3 cellular contexts compared by ENCODE assay signal in the genomic region with DNA sequence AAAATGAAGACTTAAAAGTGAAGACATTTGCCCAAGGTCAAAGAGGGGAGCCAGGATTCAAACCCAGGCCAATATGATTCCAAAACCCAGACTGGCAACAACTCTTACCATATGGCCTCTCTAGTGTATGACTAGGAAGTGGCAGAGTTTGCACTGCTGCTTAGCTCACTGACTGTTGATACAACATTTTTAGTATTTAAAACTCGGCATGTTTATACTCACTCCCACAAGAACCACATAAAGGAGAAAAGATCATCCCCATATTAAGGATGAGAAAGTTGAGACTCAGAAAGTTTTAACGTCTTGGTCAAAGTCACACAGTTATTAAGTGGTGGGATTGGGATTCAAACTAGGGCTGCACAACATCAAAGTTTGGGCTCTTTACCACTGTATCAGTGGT.
TF ChIP-seq lines count a peak whose summit lies in the region.

No MANE protein-coding gene starts in this region.

TF ChIP-seq in SK-N-SH, 30 proteins besides CTCF, POLR2A, EP300 and RAD21 (continued from another document and continues in another):
- TF ChIP-seq, protein P1, sequence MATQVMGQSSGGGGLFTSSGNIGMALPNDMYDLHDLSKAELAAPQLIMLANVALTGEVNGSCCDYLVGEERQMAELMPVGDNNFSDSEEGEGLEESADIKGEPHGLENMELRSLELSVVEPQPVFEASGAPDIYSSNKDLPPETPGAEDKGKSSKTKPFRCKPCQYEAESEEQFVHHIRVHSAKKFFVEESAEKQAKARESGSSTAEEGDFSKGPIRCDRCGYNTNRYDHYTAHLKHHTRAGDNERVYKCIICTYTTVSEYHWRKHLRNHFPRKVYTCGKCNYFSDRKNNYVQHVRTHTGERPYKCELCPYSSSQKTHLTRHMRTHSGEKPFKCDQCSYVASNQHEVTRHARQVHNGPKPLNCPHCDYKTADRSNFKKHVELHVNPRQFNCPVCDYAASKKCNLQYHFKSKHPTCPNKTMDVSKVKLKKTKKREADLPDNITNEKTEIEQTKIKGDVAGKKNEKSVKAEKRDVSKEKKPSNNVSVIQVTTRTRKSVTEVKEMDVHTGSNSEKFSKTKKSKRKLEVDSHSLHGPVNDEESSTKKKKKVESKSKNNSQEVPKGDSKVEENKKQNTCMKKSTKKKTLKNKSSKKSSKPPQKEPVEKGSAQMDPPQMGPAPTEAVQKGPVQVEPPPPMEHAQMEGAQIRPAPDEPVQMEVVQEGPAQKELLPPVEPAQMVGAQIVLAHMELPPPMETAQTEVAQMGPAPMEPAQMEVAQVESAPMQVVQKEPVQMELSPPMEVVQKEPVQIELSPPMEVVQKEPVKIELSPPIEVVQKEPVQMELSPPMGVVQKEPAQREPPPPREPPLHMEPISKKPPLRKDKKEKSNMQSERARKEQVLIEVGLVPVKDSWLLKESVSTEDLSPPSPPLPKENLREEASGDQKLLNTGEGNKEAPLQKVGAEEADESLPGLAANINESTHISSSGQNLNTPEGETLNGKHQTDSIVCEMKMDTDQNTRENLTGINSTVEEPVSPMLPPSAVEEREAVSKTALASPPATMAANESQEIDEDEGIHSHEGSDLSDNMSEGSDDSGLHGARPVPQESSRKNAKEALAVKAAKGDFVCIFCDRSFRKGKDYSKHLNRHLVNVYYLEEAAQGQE (IDR thresholded peaks at IDR 0.05; ENCODE audit: low read depth, low read length) = no peak
- TF ChIP-seq JUND (IDR thresholded peaks at IDR 0.05) = no peak
- no peak for TF ChIP-seq SIN3A (IDR thresholded peaks at IDR 0.05; ENCODE audit: borderline replicate concordance, low read depth, low read length)
- no peak for TF ChIP-seq GATA2 (CRISPR knock-in tag; IDR thresholded peaks at IDR 0.05)
- TF ChIP-seq FOXJ3 (CRISPR knock-in tag; IDR thresholded peaks at IDR 0.05) = no peak
- no peak for TF ChIP-seq NRF1 (IDR thresholded peaks at IDR 0.05; ENCODE audit: low read depth, low read length)
- TF ChIP-seq RFX5 (IDR thresholded peaks at IDR 0.05; ENCODE audit: low read length) = no peak
- TF ChIP-seq POLR2AphosphoS5 (IDR thresholded peaks at IDR 0.05; ENCODE audit: low read depth, low read length) = no peak
- TF ChIP-seq YY1 (IDR thresholded peaks at IDR 0.05; ENCODE audit: low read depth) = no peak
- TF ChIP-seq CHD2 (IDR thresholded peaks at IDR 0.05; ENCODE audit: low read length, partially characterized antibody) = no peak
- TF ChIP-seq, protein P2, sequence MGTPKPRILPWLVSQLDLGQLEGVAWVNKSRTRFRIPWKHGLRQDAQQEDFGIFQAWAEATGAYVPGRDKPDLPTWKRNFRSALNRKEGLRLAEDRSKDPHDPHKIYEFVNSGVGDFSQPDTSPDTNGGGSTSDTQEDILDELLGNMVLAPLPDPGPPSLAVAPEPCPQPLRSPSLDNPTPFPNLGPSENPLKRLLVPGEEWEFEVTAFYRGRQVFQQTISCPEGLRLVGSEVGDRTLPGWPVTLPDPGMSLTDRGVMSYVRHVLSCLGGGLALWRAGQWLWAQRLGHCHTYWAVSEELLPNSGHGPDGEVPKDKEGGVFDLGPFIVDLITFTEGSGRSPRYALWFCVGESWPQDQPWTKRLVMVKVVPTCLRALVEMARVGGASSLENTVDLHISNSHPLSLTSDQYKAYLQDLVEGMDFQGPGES (IDR thresholded peaks at IDR 0.05; ENCODE audit: low read depth, low read length) = no peak
- no peak for TF ChIP-seq EZH2phosphoT487 (IDR thresholded peaks at IDR 0.05; ENCODE audit: borderline replicate concordance, low read depth)
- TF ChIP-seq, protein P3, sequence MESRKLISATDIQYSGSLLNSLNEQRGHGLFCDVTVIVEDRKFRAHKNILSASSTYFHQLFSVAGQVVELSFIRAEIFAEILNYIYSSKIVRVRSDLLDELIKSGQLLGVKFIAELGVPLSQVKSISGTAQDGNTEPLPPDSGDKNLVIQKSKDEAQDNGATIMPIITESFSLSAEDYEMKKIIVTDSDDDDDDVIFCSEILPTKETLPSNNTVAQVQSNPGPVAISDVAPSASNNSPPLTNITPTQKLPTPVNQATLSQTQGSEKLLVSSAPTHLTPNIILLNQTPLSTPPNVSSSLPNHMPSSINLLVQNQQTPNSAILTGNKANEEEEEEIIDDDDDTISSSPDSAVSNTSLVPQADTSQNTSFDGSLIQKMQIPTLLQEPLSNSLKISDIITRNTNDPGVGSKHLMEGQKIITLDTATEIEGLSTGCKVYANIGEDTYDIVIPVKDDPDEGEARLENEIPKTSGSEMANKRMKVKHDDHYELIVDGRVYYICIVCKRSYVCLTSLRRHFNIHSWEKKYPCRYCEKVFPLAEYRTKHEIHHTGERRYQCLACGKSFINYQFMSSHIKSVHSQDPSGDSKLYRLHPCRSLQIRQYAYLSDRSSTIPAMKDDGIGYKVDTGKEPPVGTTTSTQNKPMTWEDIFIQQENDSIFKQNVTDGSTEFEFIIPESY (IDR thresholded peaks at IDR 0.05; ENCODE audit: borderline replicate concordance, low read depth) = no peak

TF ChIP-seq in SK-N-SH treated with all-trans-retinoic acid at 6 μM for 48 hours, 23 proteins besides CTCF, POLR2A, EP300 and RAD21 (continued from another document and continues in another):
- TF ChIP-seq, protein P4, sequence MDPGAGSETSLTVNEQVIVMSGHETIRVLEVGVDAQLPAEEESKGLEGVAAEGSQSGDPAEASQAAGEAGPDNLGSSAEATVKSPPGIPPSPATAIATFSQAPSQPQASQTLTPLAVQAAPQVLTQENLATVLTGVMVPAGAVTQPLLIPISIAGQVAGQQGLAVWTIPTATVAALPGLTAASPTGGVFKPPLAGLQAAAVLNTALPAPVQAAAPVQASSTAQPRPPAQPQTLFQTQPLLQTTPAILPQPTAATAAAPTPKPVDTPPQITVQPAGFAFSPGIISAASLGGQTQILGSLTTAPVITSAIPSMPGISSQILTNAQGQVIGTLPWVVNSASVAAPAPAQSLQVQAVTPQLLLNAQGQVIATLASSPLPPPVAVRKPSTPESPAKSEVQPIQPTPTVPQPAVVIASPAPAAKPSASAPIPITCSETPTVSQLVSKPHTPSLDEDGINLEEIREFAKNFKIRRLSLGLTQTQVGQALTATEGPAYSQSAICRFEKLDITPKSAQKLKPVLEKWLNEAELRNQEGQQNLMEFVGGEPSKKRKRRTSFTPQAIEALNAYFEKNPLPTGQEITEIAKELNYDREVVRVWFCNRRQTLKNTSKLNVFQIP (CRISPR knock-in tag; IDR thresholded peaks at IDR 0.05; ENCODE audit: borderline replicate concordance, low read depth) = no peak
- TF ChIP-seq BACH2 (CRISPR knock-in tag; IDR thresholded peaks at IDR 0.05; ENCODE audit: borderline replicate concordance) (no peak), ZNF565 (CRISPR knock-in tag; conservative IDR thresholded peaks at IDR 0.05; ENCODE audit: low read depth) (no peak), OSR1 (CRISPR knock-in tag; IDR thresholded peaks at IDR 0.05) (no peak), ISL1 (CRISPR knock-in tag; IDR thresholded peaks at IDR 0.05) (no peak), ARNTL (CRISPR knock-in tag; IDR thresholded peaks at IDR 0.05; ENCODE audit: borderline replicate concordance, low read depth) (no peak), ESRRG (CRISPR knock-in tag; IDR thresholded peaks at IDR 0.05) (no peak), ZC3H10 (CRISPR knock-in tag; IDR thresholded peaks at IDR 0.05) (no peak), GLIS3 (CRISPR knock-in tag; IDR thresholded peaks at IDR 0.05) (no peak), CSDC2 (CRISPR knock-in tag; IDR thresholded peaks at IDR 0.05) (no peak), ZFP30 (CRISPR knock-in tag; IDR thresholded peaks at IDR 0.05) (no peak), SNAI2 (CRISPR knock-in tag; IDR thresholded peaks at IDR 0.05) (no peak)
- TF ChIP-seq, protein P5, sequence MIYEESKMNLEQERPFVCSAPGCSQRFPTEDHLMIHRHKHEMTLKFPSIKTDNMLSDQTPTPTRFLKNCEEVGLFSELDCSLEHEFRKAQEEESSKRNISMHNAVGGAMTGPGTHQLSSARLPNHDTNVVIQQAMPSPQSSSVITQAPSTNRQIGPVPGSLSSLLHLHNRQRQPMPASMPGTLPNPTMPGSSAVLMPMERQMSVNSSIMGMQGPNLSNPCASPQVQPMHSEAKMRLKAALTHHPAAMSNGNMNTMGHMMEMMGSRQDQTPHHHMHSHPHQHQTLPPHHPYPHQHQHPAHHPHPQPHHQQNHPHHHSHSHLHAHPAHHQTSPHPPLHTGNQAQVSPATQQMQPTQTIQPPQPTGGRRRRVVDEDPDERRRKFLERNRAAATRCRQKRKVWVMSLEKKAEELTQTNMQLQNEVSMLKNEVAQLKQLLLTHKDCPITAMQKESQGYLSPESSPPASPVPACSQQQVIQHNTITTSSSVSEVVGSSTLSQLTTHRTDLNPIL (CRISPR knock-in tag; IDR thresholded peaks at IDR 0.05; ENCODE audit: low read depth) = no peak
- TF ChIP-seq, protein P6, sequence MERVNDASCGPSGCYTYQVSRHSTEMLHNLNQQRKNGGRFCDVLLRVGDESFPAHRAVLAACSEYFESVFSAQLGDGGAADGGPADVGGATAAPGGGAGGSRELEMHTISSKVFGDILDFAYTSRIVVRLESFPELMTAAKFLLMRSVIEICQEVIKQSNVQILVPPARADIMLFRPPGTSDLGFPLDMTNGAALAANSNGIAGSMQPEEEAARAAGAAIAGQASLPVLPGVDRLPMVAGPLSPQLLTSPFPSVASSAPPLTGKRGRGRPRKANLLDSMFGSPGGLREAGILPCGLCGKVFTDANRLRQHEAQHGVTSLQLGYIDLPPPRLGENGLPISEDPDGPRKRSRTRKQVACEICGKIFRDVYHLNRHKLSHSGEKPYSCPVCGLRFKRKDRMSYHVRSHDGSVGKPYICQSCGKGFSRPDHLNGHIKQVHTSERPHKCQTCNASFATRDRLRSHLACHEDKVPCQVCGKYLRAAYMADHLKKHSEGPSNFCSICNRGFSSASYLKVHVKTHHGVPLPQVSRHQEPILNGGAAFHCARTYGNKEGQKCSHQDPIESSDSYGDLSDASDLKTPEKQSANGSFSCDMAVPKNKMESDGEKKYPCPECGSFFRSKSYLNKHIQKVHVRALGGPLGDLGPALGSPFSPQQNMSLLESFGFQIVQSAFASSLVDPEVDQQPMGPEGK (CRISPR knock-in tag; IDR thresholded peaks at IDR 0.05; ENCODE audit: borderline replicate concordance) = no peak

TF ChIP-seq in endothelial cell of umbilical vein, 7 proteins besides CTCF, POLR2A, EP300 and RAD21 (continued from another document):
- no peak for TF ChIP-seq MYC (IDR thresholded peaks at IDR 0.05; ENCODE audit: low read depth, low read length)
TF ChIP-seq in endothelial cell of umbilical vein: peak in this region for 0.
